In the genomic region with DNA sequence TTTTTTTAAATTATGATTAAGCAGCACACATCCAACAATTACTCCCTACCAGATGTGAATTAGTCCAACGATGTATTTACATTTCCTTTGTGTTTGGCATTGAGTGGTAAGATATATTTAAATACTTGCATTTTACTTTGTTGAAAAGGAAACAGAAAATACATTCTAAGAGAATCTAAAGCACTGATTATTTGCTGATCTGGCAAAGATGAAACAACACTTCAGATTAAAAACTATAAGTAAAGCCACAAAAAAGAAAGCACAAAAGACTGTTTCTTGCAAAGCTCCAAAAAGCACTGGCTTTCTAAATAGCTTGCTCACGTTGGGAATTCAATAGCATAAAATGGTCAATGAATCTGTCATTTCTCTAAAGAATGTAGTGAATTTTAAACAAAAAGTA, we compare ENCODE assay signal across 26 cellular contexts.
"Had no signal": no experiment of that assay in that cellular context is flagged by ENCODE, and none has a peak within 500 bp of the region (broad histone marks: within the 10 kb centered on the region; RNA-seq: fewer than 3 reads in every experiment).

No MANE protein-coding gene starts in this region.

- H3K27me3 ChIP-seq: Peyer's patch, SJSA1 had no signal

- DNase-seq: Kasumi-1; KG1; MV-4-11; NCI-H1048; NCI-H1105; NCI-H1417; NCI-H1436 treated with DMSO at 0.1 percent for 48 hours; NCI-H1694; NCI-H1930; NCI-H2081; NCI-H2107; NCI-H2227 treated with DMSO at 0.1 percent for 48 hours; NCI-H524; NCI-H526 treated with DMSO at 0.1 percent for 48 hours; NCI-H774; NK-92 treated with Interleukin-12 subunit alpha and Interleukin-12 subunit beta, amount 100 ng/mL, for 24 hours; OCI-M1; PC-9; Peyer's patch; Right ventricle myocardium superior; RPMI8226; SIG-M5; T-helper 1 cell; T-helper 17 cell had no signal

- H2AFZ ChIP-seq: PC-9 had no signal

- H3K4me2 ChIP-seq: PC-9 had no signal

- ATAC-seq: T-helper 17 cell had no signal

- H3K9me3 ChIP-seq: Peyer's patch, SJSA1 had no signal

- H3K4me1 ChIP-seq: Peyer's patch, SJSA1 had no signal

- H3K27ac ChIP-seq: PC-9, Peyer's patch, SJSA1, SK-N-MC had no signal

- H3K4me3 ChIP-seq: PC-9, Peyer's patch, SJSA1, SK-N-MC had no signal

- H3K36me3 ChIP-seq: Peyer's patch, SJSA1 had no signal
